In genomic region chr7:89760690-89761089, GRCh38 we compare ENCODE assay signal across 31 cellular contexts.
"Had no signal": no experiment of that assay in that cellular context is flagged by ENCODE, and none has a peak within 500 bp of the region (broad histone marks: within the 10 kb centered on the region; RNA-seq: fewer than 3 reads in every experiment).

No MANE protein-coding gene starts in this region.

- H3K27me3 ChIP-seq: body of pancreas, breast epithelium, MG63, SJCRH30 had no signal

- H3K9me3 ChIP-seq: body of pancreas, MG63, SJCRH30 had no signal

- H3K27ac Mint-ChIP-seq: activated CD4-positive, alpha-beta T cell treated with anti-CD3 and anti-CD28 coated beads for 36 hours; activated CD4-positive, alpha-beta T cell treated with anti-CD3 and anti-CD28 coated beads, Interleukin-2, amount 10 ng/mL, durations not matched to agents 7 days and 5 days; activated CD8-positive, alpha-beta T cell treated with anti-CD3 and anti-CD28 coated beads, Interleukin-2, amount 10 ng/mL, durations not matched to agents 7 days and 5 days; activated naive CD4-positive, alpha-beta T cell treated with anti-CD3 and anti-CD28 coated beads, Interleukin-2, amount 50 U/mL, for 24 hours; activated naive CD8-positive, alpha-beta T cell treated with anti-CD3 and anti-CD28 coated beads, Interleukin-2, amount 10 ng/mL, durations not matched to agents 7 days and 5 days; activated T-cell treated with anti-CD3 and anti-CD28 coated beads, Interleukin-2, amount 50 U/mL, for 24 hours; activated T-helper 2 cell treated with anti-CD3 and anti-CD28 coated beads, Interferon-gamma antibody, Interleukin-2, Interleukin-4, amounts not matched to agents 10 μg/mL and 5 μg/mL and 100 μg/mL, durations not matched to agents 14 hours and 24 hours and 36 hours; T-helper 1 cell treated with Interleukin-12 subunit alpha and Interleukin-12 subunit beta and Interleukin-4 antibody, amounts not matched to agents 30 μg/mL and 1 μg/mL, for 36 hours; T-helper 2 cell treated with Interferon-gamma antibody and Interleukin-4, amounts not matched to agents 5 μg/mL and 100 μg/mL, for 36 hours had no signal

- H3K9me3 Mint-ChIP-seq: activated CD4-positive, alpha-beta T cell treated with anti-CD3 and anti-CD28 coated beads, Interleukin-2, amount 10 ng/mL, durations not matched to agents 7 days and 5 days; activated naive CD4-positive, alpha-beta T cell treated with anti-CD3 and anti-CD28 coated beads, Interleukin-2, amount 50 U/mL, for 24 hours; activated naive CD8-positive, alpha-beta T cell treated with anti-CD3 and anti-CD28 coated beads, Interleukin-2, amount 10 ng/mL, durations not matched to agents 7 days and 5 days; activated T-cell treated with anti-CD3 and anti-CD28 coated beads, Interleukin-2, amount 50 U/mL, for 24 hours; activated T-helper 2 cell treated with anti-CD3 and anti-CD28 coated beads, Interferon-gamma antibody, Interleukin-2, Interleukin-4, amounts not matched to agents 10 μg/mL and 5 μg/mL and 100 μg/mL, durations not matched to agents 14 hours and 24 hours and 36 hours; T-helper 1 cell treated with Interleukin-12 subunit alpha and Interleukin-12 subunit beta and Interleukin-4 antibody, amounts not matched to agents 30 μg/mL and 1 μg/mL, for 36 hours; T-helper 2 cell treated with Interferon-gamma antibody and Interleukin-4, amounts not matched to agents 5 μg/mL and 100 μg/mL, for 36 hours had no signal

- H3K27ac ChIP-seq: body of pancreas, breast epithelium, SJCRH30, SK-N-MC had no signal

- DNase-seq: activated CD4-positive, alpha-beta T cell treated with anti-CD3 and anti-CD28 coated beads for 36 hours; activated CD4-positive, alpha-beta T cell treated with anti-CD3 and anti-CD28 coated beads, Interleukin-2, amount 10 ng/mL, durations not matched to agents 7 days and 5 days; activated CD4-positive, alpha-beta T cell treated with anti-CD3 and anti-CD28 coated beads, Interleukin-2, amount 50 U/mL, for 48 hours; activated CD8-positive, alpha-beta T cell treated with anti-CD3 and anti-CD28 coated beads, Interleukin-2, amount 10 ng/mL, durations not matched to agents 7 days and 5 days; activated gamma-delta T cell; activated naive CD4-positive, alpha-beta T cell treated with Interleukin-2 at 50 U/mL for 16 hours; activated naive CD8-positive, alpha-beta T cell treated with anti-CD3 and anti-CD28 coated beads, Interleukin-2, amount 10 ng/mL, durations not matched to agents 7 days and 5 days; activated T-cell treated with anti-CD3 and anti-CD28 coated beads, Interleukin-2, amount 50 U/mL, for 24 hours; amygdala; body of pancreas; Kasumi-1; KG1; MG63; NCI-H1048; NCI-H1105 treated with DMSO at 0.1 percent for 48 hours; NCI-H1436; NCI-H1694 treated with DMSO at 0.1 percent for 48 hours; NCI-H2029; NCI-H345; NCI-H524 treated with DMSO at 0.1 percent for 48 hours; SHP77; SJCRH30 had no signal

- H3K4me3 ChIP-seq: body of pancreas, breast epithelium, MG63, SJCRH30, SK-N-MC had no signal

- FAIRE-seq: astrocyte, TTC549 had no signal

- H3K36me3 Mint-ChIP-seq: activated naive CD4-positive, alpha-beta T cell treated with anti-CD3 and anti-CD28 coated beads, Interleukin-2, amount 50 U/mL, for 24 hours; activated naive CD8-positive, alpha-beta T cell treated with anti-CD3 and anti-CD28 coated beads, Interleukin-2, amount 10 ng/mL, durations not matched to agents 7 days and 5 days had no signal

- ATAC-seq: activated CD4-positive, alpha-beta T cell treated with anti-CD3 and anti-CD28 coated beads for 36 hours; activated CD8-positive, alpha-beta T cell treated with anti-CD3 and anti-CD28 coated beads, Interleukin-2, amount 10 ng/mL, durations not matched to agents 7 days and 5 days; Panc1 had no signal

- H3K4me3 Mint-ChIP-seq: activated CD4-positive, alpha-beta T cell treated with anti-CD3 and anti-CD28 coated beads for 36 hours; activated CD4-positive, alpha-beta T cell treated with anti-CD3 and anti-CD28 coated beads, Interleukin-2, amount 10 ng/mL, durations not matched to agents 7 days and 5 days; activated CD8-positive, alpha-beta T cell treated with anti-CD3 and anti-CD28 coated beads, Interleukin-2, amount 10 ng/mL, durations not matched to agents 7 days and 5 days; activated naive CD4-positive, alpha-beta T cell treated with anti-CD3 and anti-CD28 coated beads, Interleukin-2, amount 50 U/mL, for 24 hours; activated naive CD8-positive, alpha-beta T cell treated with anti-CD3 and anti-CD28 coated beads, Interleukin-2, amount 10 ng/mL, durations not matched to agents 7 days and 5 days; activated T-cell treated with anti-CD3 and anti-CD28 coated beads, Interleukin-2, amount 50 U/mL, for 24 hours; T-helper 1 cell treated with Interleukin-12 subunit alpha and Interleukin-12 subunit beta and Interleukin-4 antibody, amounts not matched to agents 30 μg/mL and 1 μg/mL, for 36 hours; T-helper 2 cell treated with Interferon-gamma antibody and Interleukin-4, amounts not matched to agents 5 μg/mL and 100 μg/mL, for 36 hours had no signal

- H3K4me1 Mint-ChIP-seq: activated CD4-positive, alpha-beta T cell treated with anti-CD3 and anti-CD28 coated beads for 36 hours; activated CD4-positive, alpha-beta T cell treated with anti-CD3 and anti-CD28 coated beads, Interleukin-2, amount 10 ng/mL, durations not matched to agents 7 days and 5 days; activated naive CD4-positive, alpha-beta T cell treated with anti-CD3 and anti-CD28 coated beads, Interleukin-2, amount 50 U/mL, for 24 hours; activated naive CD8-positive, alpha-beta T cell treated with anti-CD3 and anti-CD28 coated beads, Interleukin-2, amount 10 ng/mL, durations not matched to agents 7 days and 5 days had no signal

- H3K36me3 ChIP-seq: breast epithelium, MG63, SJCRH30 had no signal

- H3K27me3 Mint-ChIP-seq: activated CD4-positive, alpha-beta T cell treated with anti-CD3 and anti-CD28 coated beads for 36 hours; activated CD4-positive, alpha-beta T cell treated with anti-CD3 and anti-CD28 coated beads, Interleukin-2, amount 10 ng/mL, durations not matched to agents 7 days and 5 days; activated naive CD4-positive, alpha-beta T cell treated with anti-CD3 and anti-CD28 coated beads, Interleukin-2, amount 50 U/mL, for 24 hours; activated naive CD8-positive, alpha-beta T cell treated with anti-CD3 and anti-CD28 coated beads, Interleukin-2, amount 10 ng/mL, durations not matched to agents 7 days and 5 days; activated T-cell treated with anti-CD3 and anti-CD28 coated beads, Interleukin-2, amount 50 U/mL, for 24 hours had no signal

- H3K4me1 ChIP-seq: body of pancreas, breast epithelium, SJCRH30 had no signal
